21 cellular contexts compared by ENCODE assay signal in the genomic region with DNA sequence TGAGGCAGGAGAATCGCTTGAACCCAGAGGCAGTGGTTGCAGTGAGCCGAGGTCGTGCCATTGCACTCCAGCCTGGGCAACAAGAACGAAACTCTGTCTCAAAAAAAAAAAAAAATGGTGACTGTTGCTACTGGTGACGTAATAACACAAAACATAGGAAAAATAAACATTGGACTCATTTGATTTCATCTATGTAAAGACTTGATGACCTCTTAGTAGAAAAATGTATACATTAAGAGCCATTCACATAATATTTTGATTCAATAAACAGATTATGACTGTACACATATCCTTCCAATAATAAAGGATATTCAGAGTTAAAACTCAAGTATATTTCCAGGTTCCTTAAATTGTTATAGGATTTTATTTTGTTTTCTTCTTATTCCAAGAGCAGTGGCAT.
"Had no signal": no experiment of that assay in that cellular context is flagged by ENCODE, and none has a peak within 500 bp of the region (broad histone marks: within the 10 kb centered on the region; RNA-seq: fewer than 3 reads in every experiment).

No MANE protein-coding gene starts in this region.

- H3K4me1 Mint-ChIP-seq: activated naive CD4-positive, alpha-beta T cell treated with anti-CD3 and anti-CD28 coated beads, Interleukin-2, amount 50 U/mL, for 24 hours had no signal

- H3K27me3 Mint-ChIP-seq: activated naive CD4-positive, alpha-beta T cell treated with anti-CD3 and anti-CD28 coated beads, Interleukin-2, amount 50 U/mL, for 24 hours had no signal

- FAIRE-seq: RCC 7860 had no signal

- H3K4me3 Mint-ChIP-seq: activated CD8-positive, alpha-beta T cell treated with anti-CD3 and anti-CD28 coated beads, Interleukin-2, amount 10 ng/mL, durations not matched to agents 7 days and 5 days; activated naive CD4-positive, alpha-beta T cell treated with anti-CD3 and anti-CD28 coated beads, Interleukin-2, amount 50 U/mL, for 24 hours; activated T-helper 1 cell treated with anti-CD3 and anti-CD28 coated beads, Interleukin-12 subunit alpha, Interleukin-12 subunit beta, Interleukin-2, Interleukin-4 antibody, amounts not matched to agents 30 ng/mL and 10 ng/mL and 1 ng/mL, durations not matched to agents 14 hours and 24 hours and 36 hours had no signal

- H3K36me3 Mint-ChIP-seq: activated naive CD4-positive, alpha-beta T cell treated with anti-CD3 and anti-CD28 coated beads, Interleukin-2, amount 50 U/mL, for 24 hours had no signal

- H3K27ac ChIP-seq: breast epithelium, SJSA1 had no signal

- H3K9me3 ChIP-seq: breast epithelium, SJSA1 had no signal

- H3K27me3 ChIP-seq: breast epithelium, SJSA1 had no signal

- H3K27ac Mint-ChIP-seq: activated CD8-positive, alpha-beta T cell treated with anti-CD3 and anti-CD28 coated beads, Interleukin-2, amount 10 ng/mL, durations not matched to agents 7 days and 5 days; activated naive CD4-positive, alpha-beta T cell treated with anti-CD3 and anti-CD28 coated beads, Interleukin-2, amount 50 U/mL, for 24 hours; activated T-helper 1 cell treated with anti-CD3 and anti-CD28 coated beads, Interleukin-12 subunit alpha, Interleukin-12 subunit beta, Interleukin-2, Interleukin-4 antibody, amounts not matched to agents 30 ng/mL and 10 ng/mL and 1 ng/mL, durations not matched to agents 14 hours and 24 hours and 36 hours had no signal

- H3K36me3 ChIP-seq: breast epithelium had no signal

- H3K9me3 Mint-ChIP-seq: activated naive CD4-positive, alpha-beta T cell treated with anti-CD3 and anti-CD28 coated beads, Interleukin-2, amount 50 U/mL, for 24 hours; activated T-helper 1 cell treated with anti-CD3 and anti-CD28 coated beads, Interleukin-12 subunit alpha, Interleukin-12 subunit beta, Interleukin-2, Interleukin-4 antibody, amounts not matched to agents 30 ng/mL and 10 ng/mL and 1 ng/mL, durations not matched to agents 14 hours and 24 hours and 36 hours had no signal

- H3K4me3 ChIP-seq: breast epithelium, SJSA1 had no signal

- H3K4me1 ChIP-seq: breast epithelium, SJSA1 had no signal

- DNase-seq: activated CD4-positive, alpha-beta T cell treated with anti-CD3 and anti-CD28 coated beads for 4 hours; activated CD4-positive, alpha-beta T cell treated with anti-CD3 and anti-CD28 coated beads, Interleukin-2, amount 50 U/mL, for 4 hours; activated CD8-positive, alpha-beta memory T cell treated with anti-CD3 and anti-CD28 coated beads, Interleukin-2, amount 50 U/mL, for 48 hours; activated CD8-positive, alpha-beta T cell treated with anti-CD3 and anti-CD28 coated beads, Interleukin-2, amount 10 ng/mL, durations not matched to agents 7 days and 5 days; activated effector memory CD4-positive, alpha-beta T cell treated with Interleukin-2 at 50 U/mL for 16 hours; activated naive CD4-positive, alpha-beta T cell; activated T-cell treated with anti-CD3 and anti-CD28 coated beads, Interleukin-2, amount 50 U/mL, for 1 hour; aorta; central memory CD4-positive, alpha-beta T cell; NCI-H1092; NCI-H1417; NCI-H1930; NCI-H510A treated with DMSO at 0.1 percent for 48 hours; NCI-H69; SHP77; SW 1271 had no signal
